2 cellular contexts compared by ENCODE assay signal in genomic region chr1:151402764-151403163, GRCh38.
TF ChIP-seq lines count a peak whose summit lies in the region.

No MANE protein-coding gene starts in this region.

TF ChIP-seq in GM23338, 12 proteins besides CTCF, POLR2A, EP300 and RAD21:
- TF ChIP-seq POLR2AphosphoS5 (IDR thresholded peaks at IDR 0.05; ENCODE audit: low read depth), result no peak
- no peak for TF ChIP-seq JUNB (IDR thresholded peaks at IDR 0.05; ENCODE audit: unreplicated experiment)
- TF ChIP-seq, protein P1, sequence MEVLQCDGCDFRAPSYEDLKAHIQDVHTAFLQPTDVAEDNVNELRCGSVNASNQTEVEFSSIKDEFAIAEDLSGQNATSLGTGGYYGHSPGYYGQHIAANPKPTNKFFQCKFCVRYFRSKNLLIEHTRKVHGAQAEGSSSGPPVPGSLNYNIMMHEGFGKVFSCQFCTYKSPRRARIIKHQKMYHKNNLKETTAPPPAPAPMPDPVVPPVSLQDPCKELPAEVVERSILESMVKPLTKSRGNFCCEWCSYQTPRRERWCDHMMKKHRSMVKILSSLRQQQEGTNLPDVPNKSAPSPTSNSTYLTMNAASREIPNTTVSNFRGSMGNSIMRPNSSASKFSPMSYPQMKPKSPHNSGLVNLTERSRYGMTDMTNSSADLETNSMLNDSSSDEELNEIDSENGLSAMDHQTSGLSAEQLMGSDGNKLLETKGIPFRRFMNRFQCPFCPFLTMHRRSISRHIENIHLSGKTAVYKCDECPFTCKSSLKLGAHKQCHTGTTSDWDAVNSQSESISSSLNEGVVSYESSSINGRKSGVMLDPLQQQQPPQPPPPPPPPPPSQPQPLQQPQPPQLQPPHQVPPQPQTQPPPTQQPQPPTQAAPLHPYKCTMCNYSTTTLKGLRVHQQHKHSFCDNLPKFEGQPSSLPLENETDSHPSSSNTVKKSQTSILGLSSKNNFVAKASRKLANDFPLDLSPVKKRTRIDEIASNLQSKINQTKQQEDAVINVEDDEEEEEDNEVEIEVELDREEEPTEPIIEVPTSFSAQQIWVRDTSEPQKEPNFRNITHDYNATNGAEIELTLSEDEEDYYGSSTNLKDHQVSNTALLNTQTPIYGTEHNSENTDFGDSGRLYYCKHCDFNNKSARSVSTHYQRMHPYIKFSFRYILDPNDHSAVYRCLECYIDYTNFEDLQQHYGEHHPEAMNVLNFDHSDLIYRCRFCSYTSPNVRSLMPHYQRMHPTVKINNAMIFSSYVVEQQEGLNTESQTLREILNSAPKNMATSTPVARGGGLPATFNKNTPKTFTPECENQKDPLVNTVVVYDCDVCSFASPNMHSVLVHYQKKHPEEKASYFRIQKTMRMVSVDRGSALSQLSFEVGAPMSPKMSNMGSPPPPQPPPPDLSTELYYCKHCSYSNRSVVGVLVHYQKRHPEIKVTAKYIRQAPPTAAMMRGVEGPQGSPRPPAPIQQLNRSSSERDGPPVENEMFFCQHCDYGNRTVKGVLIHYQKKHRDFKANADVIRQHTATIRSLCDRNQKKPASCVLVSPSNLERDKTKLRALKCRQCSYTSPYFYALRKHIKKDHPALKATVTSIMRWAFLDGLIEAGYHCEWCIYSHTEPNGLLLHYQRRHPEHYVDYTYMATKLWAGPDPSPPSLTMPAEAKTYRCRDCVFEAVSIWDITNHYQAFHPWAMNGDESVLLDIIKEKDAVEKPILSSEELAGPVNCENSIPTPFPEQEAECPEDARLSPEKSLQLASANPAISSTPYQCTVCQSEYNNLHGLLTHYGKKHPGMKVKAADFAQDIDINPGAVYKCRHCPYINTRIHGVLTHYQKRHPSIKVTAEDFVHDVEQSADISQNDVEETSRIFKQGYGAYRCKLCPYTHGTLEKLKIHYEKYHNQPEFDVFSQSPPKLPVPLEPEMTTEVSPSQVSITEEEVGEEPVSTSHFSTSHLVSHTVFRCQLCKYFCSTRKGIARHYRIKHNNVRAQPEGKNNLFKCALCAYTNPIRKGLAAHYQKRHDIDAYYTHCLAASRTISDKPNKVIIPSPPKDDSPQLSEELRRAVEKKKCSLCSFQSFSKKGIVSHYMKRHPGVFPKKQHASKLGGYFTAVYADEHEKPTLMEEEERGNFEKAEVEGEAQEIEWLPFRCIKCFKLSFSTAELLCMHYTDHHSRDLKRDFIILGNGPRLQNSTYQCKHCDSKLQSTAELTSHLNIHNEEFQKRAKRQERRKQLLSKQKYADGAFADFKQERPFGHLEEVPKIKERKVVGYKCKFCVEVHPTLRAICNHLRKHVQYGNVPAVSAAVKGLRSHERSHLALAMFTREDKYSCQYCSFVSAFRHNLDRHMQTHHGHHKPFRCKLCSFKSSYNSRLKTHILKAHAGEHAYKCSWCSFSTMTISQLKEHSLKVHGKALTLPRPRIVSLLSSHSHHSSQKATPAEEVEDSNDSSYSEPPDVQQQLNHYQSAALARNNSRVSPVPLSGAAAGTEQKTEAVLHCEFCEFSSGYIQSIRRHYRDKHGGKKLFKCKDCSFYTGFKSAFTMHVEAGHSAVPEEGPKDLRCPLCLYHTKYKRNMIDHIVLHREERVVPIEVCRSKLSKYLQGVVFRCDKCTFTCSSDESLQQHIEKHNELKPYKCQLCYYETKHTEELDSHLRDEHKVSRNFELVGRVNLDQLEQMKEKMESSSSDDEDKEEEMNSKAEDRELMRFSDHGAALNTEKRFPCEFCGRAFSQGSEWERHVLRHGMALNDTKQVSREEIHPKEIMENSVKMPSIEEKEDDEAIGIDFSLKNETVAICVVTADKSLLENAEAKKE (CRISPR knock-in tag; IDR thresholded peaks at IDR 0.05), result no peak
- TF ChIP-seq, protein P2, sequence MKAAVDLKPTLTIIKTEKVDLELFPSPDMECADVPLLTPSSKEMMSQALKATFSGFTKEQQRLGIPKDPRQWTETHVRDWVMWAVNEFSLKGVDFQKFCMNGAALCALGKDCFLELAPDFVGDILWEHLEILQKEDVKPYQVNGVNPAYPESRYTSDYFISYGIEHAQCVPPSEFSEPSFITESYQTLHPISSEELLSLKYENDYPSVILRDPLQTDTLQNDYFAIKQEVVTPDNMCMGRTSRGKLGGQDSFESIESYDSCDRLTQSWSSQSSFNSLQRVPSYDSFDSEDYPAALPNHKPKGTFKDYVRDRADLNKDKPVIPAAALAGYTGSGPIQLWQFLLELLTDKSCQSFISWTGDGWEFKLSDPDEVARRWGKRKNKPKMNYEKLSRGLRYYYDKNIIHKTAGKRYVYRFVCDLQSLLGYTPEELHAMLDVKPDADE (IDR thresholded peaks at IDR 0.05), result no peak
- TF ChIP-seq EZH2 (IDR thresholded peaks at IDR 0.05; ENCODE audit: low read depth, unreplicated experiment), result no peak
- no peak for TF ChIP-seq CREB1 (CRISPR knock-in tag; IDR thresholded peaks at IDR 0.05; ENCODE audit: low read depth)
- no peak for TF ChIP-seq ZNF114 (CRISPR knock-in tag; IDR thresholded peaks at IDR 0.05)
TF ChIP-seq in GM23338: peak in this region for 0.

TF ChIP-seq in GM12878, 131 proteins besides CTCF, POLR2A, EP300 and RAD21:
- no peak for TF ChIP-seq ZBTB33 (IDR thresholded peaks at IDR 0.05)
- no peak for TF ChIP-seq BHLHE40 (IDR thresholded peaks at IDR 0.05; ENCODE audit: borderline replicate concordance in 1 of 2, low read depth in 2 of 2, low read length in 1 of 2)
- TF ChIP-seq SP1 (IDR thresholded peaks at IDR 0.05; ENCODE audit: low read depth, low read length), result no peak
- TF ChIP-seq ZBED1 (IDR thresholded peaks at IDR 0.05; ENCODE audit: borderline replicate concordance), result no peak
- no peak for TF ChIP-seq EZH2 (IDR thresholded peaks at IDR 0.05; ENCODE audit: borderline replicate concordance, control insufficient read depth, low read depth, low read length)
